ENCODE assay signal across 14 cellular contexts in genomic region chr1:31573261-31573660, GRCh38. TPM values are rescaled to one million over a fixed set of nuclear protein-coding genes. Genes with fewer than 3 reads are reported as not detected.
A peak's percentile ranks its signal among the peaks of the same experiment; 100 is the strongest.
DNase-seq lines count a peak whose midpoint lies in the region; ATAC-seq and TF ChIP-seq lines count a peak whose summit lies in the region.
"Had no signal": no experiment of that assay in that cellular context is flagged by ENCODE, and none has a peak within 500 bp of the region (broad histone marks: within the 10 kb centered on the region; RNA-seq: fewer than 3 reads in every experiment).

No MANE protein-coding gene starts in this region.

- H2AFZ ChIP-seq in smooth muscle cell (ENCODE audit: low read depth) = no peak overlapping the region

- no peak for TF ChIP-seq CTCF in GM10266 (IDR thresholded peaks at IDR 0.05; ENCODE audit: control insufficient read depth, insufficient read depth, low read depth, missing control alignments)
- no peak for TF ChIP-seq CTCF in brain microvascular endothelial cell (IDR thresholded peaks at IDR 0.05; ENCODE audit: low read depth, low read length, missing control alignments)
- TF ChIP-seq CTCF in right lobe of liver (IDR thresholded peaks at IDR 0.05) = no peak
- TF ChIP-seq CTCF in smooth muscle cell (IDR thresholded peaks at IDR 0.05; ENCODE audit: borderline replicate concordance, insufficient read depth, poor library complexity, severe bottlenecking) = no peak

- in situ Hi-C loops in brain microvascular endothelial cell (cut with HindIII; ENCODE audit: low pct_ligation_motif_present, low sequenced_read_pairs) = no loop called here

- peaks cover 4% of the 10 kb centered on the region for H3K27me3 Mint-ChIP-seq in activated CD4-positive, alpha-beta T cell treated with anti-CD3 and anti-CD28 coated beads for 36 hours

- no peak for TF ChIP-seq POLR2A in right lobe of liver (IDR thresholded peaks at IDR 0.05)

- no peak overlapping the region for H3K9ac ChIP-seq in smooth muscle cell (ENCODE audit: low read depth)

- intact Hi-C loops in right lobe of liver (cut with DNase I) = no loop called here
- intact Hi-C loops in activated CD4-positive, alpha-beta T cell treated with anti-CD3 and anti-CD28 coated beads for 36 hours (cut with DNase I, micrococcal nuclease) = no loop called here

- H3K27me3 ChIP-seq in brain microvascular endothelial cell (replicated peaks) (no peaks in the 10 kb centered on the region), right lobe of liver (no peaks in the 10 kb centered on the region), smooth muscle cell (ENCODE audit: low read depth) (no peaks in the 10 kb centered on the region)

- H3K27ac ChIP-seq in brain microvascular endothelial cell (peak overlapping the region; percentile 32), right lobe of liver (peak overlapping the region; percentile 25 to 70 (median 25)), smooth muscle cell (ENCODE audit: low read depth) (peak overlapping the region; percentile 75)
- H3K27ac ChIP-seq: C4-2B, WERI-Rb-1 had no signal

- POLR2A ChIA-PET in activated CD4-positive, alpha-beta T cell treated with anti-CD3 and anti-CD28 coated beads for 36 hours (lab: Charles Lee) = no interaction called here

- peak; percentile 5 for DNase-seq in GM10266 (ENCODE audit: extremely low spot score)
- no peak for DNase-seq in brain microvascular endothelial cell
- DNase-seq in right lobe of liver = no peak
- DNase-seq in smooth muscle cell (lab: John Stamatoyannopoulos, UW; ENCODE audit: unreplicated experiment) = no peak
- DNase-seq in MV-4-11 (lab: John Stamatoyannopoulos, UW) = no peak
- no peak for DNase-seq in stimulated activated effector memory CD8-positive, alpha-beta T cell treated with anti-CD3 and anti-CD28 coated beads, Interleukin-12 subunit alpha, Interleukin-12 subunit beta, amount 100 ng/mL, for 72 hours (ENCODE audit: low spot score in 2 of 2)
- DNase-seq in activated CD4-positive, alpha-beta T cell treated with anti-CD3 and anti-CD28 coated beads for 36 hours = no peak
- DNase-seq: H9, NCI-H1417 treated with DMSO at 0.1 percent for 48 hours, WERI-Rb-1 had no signal

- no peak overlapping the region for H3K27ac Mint-ChIP-seq in stimulated activated effector memory CD8-positive, alpha-beta T cell treated with anti-CD3 and anti-CD28 coated beads, Interleukin-12 subunit alpha, Interleukin-12 subunit beta, amount 100 ng/mL, for 72 hours
- H3K27ac Mint-ChIP-seq in activated CD4-positive, alpha-beta T cell treated with anti-CD3 and anti-CD28 coated beads for 36 hours = no peak overlapping the region

- H3K36me3 ChIP-seq in brain microvascular endothelial cell (replicated peaks) (no peaks in the 10 kb centered on the region), right lobe of liver (no peaks in the 10 kb centered on the region), smooth muscle cell (ENCODE audit: low read depth) (no peaks in the 10 kb centered on the region)
- H3K36me3 ChIP-seq: WERI-Rb-1 had no signal

- CTCF ChIA-PET in activated CD4-positive, alpha-beta T cell treated with anti-CD3 and anti-CD28 coated beads for 36 hours (lab: Charles Lee) = interaction anchor here (1.5 kb wide), 1 partner anchor 8 kb away, joined by 3 read pairs; no protein-coding TSS in a partner anchor

- H3K36me3 Mint-ChIP-seq in stimulated activated effector memory CD8-positive, alpha-beta T cell treated with anti-CD3 and anti-CD28 coated beads, Interleukin-12 subunit alpha, Interleukin-12 subunit beta, amount 100 ng/mL, for 72 hours = no peaks in the 10 kb centered on the region
- H3K36me3 Mint-ChIP-seq in activated CD4-positive, alpha-beta T cell treated with anti-CD3 and anti-CD28 coated beads for 36 hours (ENCODE audit: low read depth) = no peaks in the 10 kb centered on the region

- H4K20me1 ChIP-seq in smooth muscle cell (ENCODE audit: low read depth) = no peaks in the 10 kb centered on the region

- H3K4me2 ChIP-seq in smooth muscle cell = no peak overlapping the region

- H3F3A ChIP-seq in smooth muscle cell (ENCODE audit: low read depth) = peaks cover 7% of the 10 kb centered on the region

- H3K9me3 Mint-ChIP-seq in stimulated activated effector memory CD8-positive, alpha-beta T cell treated with anti-CD3 and anti-CD28 coated beads, Interleukin-12 subunit alpha, Interleukin-12 subunit beta, amount 100 ng/mL, for 72 hours = no peaks in the 10 kb centered on the region
- no peaks in the 10 kb centered on the region for H3K9me3 Mint-ChIP-seq in activated CD4-positive, alpha-beta T cell treated with anti-CD3 and anti-CD28 coated beads for 36 hours (ENCODE audit: low read depth)
- H3K9me3 Mint-ChIP-seq: H9, nephron had no signal

- no peak for ATAC-seq in right lobe of liver
- ATAC-seq in stimulated activated effector memory CD8-positive, alpha-beta T cell treated with anti-CD3 and anti-CD28 coated beads, Interleukin-12 subunit alpha, Interleukin-12 subunit beta, amount 100 ng/mL, for 72 hours = no peak
- no peak for ATAC-seq in HG02884 (IDR thresholded peaks at IDR 0.05; ENCODE audit: unreplicated experiment)
- ATAC-seq in activated CD4-positive, alpha-beta T cell treated with anti-CD3 and anti-CD28 coated beads for 36 hours = no peak

- peaks cover 4% of the 10 kb centered on the region for H3K79me2 ChIP-seq in smooth muscle cell (ENCODE audit: low read depth)

- H3K4me3 ChIP-seq in brain microvascular endothelial cell (ENCODE audit: low read depth, low read length) (no peak overlapping the region), right lobe of liver (no peak overlapping the region), smooth muscle cell (no peak overlapping the region)

- no peaks in the 10 kb centered on the region for H3K9me3 ChIP-seq in right lobe of liver
- no peaks in the 10 kb centered on the region for H3K9me3 ChIP-seq in smooth muscle cell (replicated peaks; ENCODE audit: low read depth)

- whole genome bisulfite sequencing in right lobe of liver (ENCODE audit: insufficient coverage, low coverage, low lambda C conversion rate, missing lambda C conversion rate) = 61% methylated on average over 2 of the region's 8 CpGs
- WGBS in smooth muscle cell (ENCODE audit: low lambda C conversion rate) = 89% methylated on average over 8 of the region's 8 CpGs

- H3K4me3 Mint-ChIP-seq in stimulated activated effector memory CD8-positive, alpha-beta T cell treated with anti-CD3 and anti-CD28 coated beads, Interleukin-12 subunit alpha, Interleukin-12 subunit beta, amount 100 ng/mL, for 72 hours = no peak overlapping the region
- H3K4me3 Mint-ChIP-seq in activated CD4-positive, alpha-beta T cell treated with anti-CD3 and anti-CD28 coated beads for 36 hours = no peak overlapping the region
- H3K4me3 Mint-ChIP-seq: H9 had no signal

- H3K4me1 Mint-ChIP-seq in stimulated activated effector memory CD8-positive, alpha-beta T cell treated with anti-CD3 and anti-CD28 coated beads, Interleukin-12 subunit alpha, Interleukin-12 subunit beta, amount 100 ng/mL, for 72 hours = peaks cover 13% of the 10 kb centered on the region
- peaks cover 2% of the 10 kb centered on the region for H3K4me1 Mint-ChIP-seq in activated CD4-positive, alpha-beta T cell treated with anti-CD3 and anti-CD28 coated beads for 36 hours

- H3K4me1 ChIP-seq in right lobe of liver (peaks cover 0 to 8% (median 2%) of the 10 kb centered on the region in 4 donors), smooth muscle cell (ENCODE audit: low read depth) (peaks cover 9% of the 10 kb centered on the region)

RNA-seq across cellular contexts. Expression of gene TINAGL1, which starts 3.1 kb away (rescaled TPM):
- total RNA-seq in right lobe of liver (10 to 100 TPM; 10.1 to 40.4 (median 30.2) TPM), smooth muscle cell (142 and 148 TPM in 2 replicates)
- polyA plus RNA-seq in smooth muscle cell = 40.9 and 219 TPM in 2 replicates
- not detected for total RNA-seq in activated CD4-positive, alpha-beta T cell treated with anti-CD3 and anti-CD28 coated beads for 36 hours
- total RNA-seq: SK-MEL-5 had no signal

RNA-seq across cellular contexts. Expression of gene HCRTR1, which starts 44.2 kb away (rescaled TPM):
- total RNA-seq in right lobe of liver (not detected), smooth muscle cell (2.0 TPM in 1 of 2 replicates, not detected in the other)
- polyA plus RNA-seq in smooth muscle cell = 0.19 TPM in 1 of 2 replicates, not detected in the other
- total RNA-seq in activated CD4-positive, alpha-beta T cell treated with anti-CD3 and anti-CD28 coated beads for 36 hours = not detected
- total RNA-seq: H9, SK-MEL-5 had no signal

Comparison
In these comparisons a context has a peak if more than half of its experiments do, and no peak if none do; other contexts are left out.
1. H3K27ac ChIP-seq: peak in every context shown above with its lines; median percentile 75 in smooth muscle cell; 32 in brain microvascular endothelial cell; 25 in right lobe of liver.
2. RNA of gene TINAGL1, which starts 3.1 kb away (total RNA-seq): 142 to 148 TPM in smooth muscle cell and 10.1 to 40.4 TPM in right lobe of liver; not detected in activated CD4-positive, alpha-beta T cell treated with anti-CD3 and anti-CD28 coated beads for 36 hours; every median in the first group is over 10 times any median in the second.